Comparison of ENCODE assay signal across 1 cellular context in the genomic region with DNA sequence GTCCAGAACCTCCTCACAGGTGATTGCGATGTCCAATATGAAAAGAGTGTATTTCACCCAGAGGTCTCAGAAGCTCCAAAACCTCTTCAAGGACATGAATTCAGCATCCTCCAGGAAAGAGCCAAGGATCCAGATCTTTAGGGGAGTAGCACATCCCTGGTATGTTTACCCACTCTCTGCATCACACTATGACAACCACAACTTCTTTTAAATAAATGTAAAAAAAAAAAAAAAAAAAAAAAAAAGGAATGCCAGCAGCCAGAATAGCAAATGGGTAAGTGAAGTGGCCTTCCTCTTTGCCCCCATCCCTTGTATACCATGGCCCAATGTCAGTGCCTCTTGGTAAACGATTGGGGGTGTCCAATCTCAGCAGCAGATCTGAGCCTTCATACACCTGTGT.
TF ChIP-seq lines count a peak whose summit lies in the region.

No MANE protein-coding gene starts in this region.

TF ChIP-seq in HepG2, 621 proteins besides CTCF, POLR2A, EP300 and RAD21 (continued from another document):
- TF ChIP-seq ZNF367 (CRISPR knock-in tag; IDR thresholded peaks at IDR 0.05; ENCODE audit: borderline replicate concordance) (no peak), RBFOX2 (IDR thresholded peaks at IDR 0.05; ENCODE audit: low read depth, low read length) (no peak), THYN1 (CRISPR knock-in tag; IDR thresholded peaks at IDR 0.05; ENCODE audit: borderline replicate concordance, low read depth) (no peak), JDP2 (CRISPR knock-in tag; IDR thresholded peaks at IDR 0.05; ENCODE audit: borderline replicate concordance) (no peak), IRF2 (CRISPR knock-in tag; IDR thresholded peaks at IDR 0.05) (no peak)
